Comparison of ENCODE assay signal across 8 cellular contexts in the genomic region with DNA sequence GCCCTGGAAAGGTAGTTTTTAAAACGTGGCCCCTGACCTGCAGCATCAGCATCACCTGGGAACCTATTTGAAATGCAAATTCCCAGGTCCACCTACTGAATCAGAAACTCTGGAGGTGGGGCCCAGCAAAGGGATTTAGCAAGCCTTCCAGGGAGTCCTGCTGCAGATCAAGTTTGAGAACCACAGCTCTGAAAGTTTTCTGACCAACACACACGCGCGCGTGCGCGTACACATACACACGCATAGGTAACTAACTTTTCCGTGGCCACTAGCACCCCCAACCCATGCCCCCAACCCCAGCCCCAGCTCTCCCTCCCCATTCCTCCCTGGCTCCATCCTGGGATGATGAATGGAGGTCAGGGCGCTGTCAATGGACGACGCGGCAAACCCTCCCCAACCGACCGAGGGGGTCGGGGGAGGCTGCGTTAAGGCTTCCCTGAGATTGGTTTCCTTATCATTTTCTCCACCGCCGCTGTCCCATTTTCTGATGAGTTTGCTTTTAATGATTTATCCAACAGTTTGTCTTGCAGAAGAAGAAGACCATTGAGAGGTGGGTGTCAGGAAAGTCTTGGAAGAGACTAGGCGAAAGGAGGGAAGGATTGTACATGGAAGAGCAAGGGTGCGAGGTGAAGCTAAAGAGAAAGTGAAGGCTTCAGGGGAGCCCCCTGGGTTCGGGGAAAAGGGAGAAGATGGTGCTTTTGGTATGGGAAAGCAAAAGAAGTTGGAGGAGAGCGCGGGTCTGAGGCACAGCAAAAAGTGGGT. TPM values are rescaled to one million over a fixed set of nuclear protein-coding genes. Genes with fewer than 3 reads are reported as not detected.
DNase-seq lines count a peak whose midpoint lies in the region; ATAC-seq and TF ChIP-seq lines count a peak whose summit lies in the region.

No MANE protein-coding gene starts in this region.

- H3K4me1 Mint-ChIP-seq in activated naive CD8-positive, alpha-beta T cell treated with anti-CD3 and anti-CD28 coated beads, Interleukin-2, amount 50 U/mL, for 24 hours, result peaks cover 9% of the 10 kb centered on the region

- DNase-seq in H7 (peak; percentile 70), iPS DF 6.9 (ENCODE audit: low read depth, low spot score) (no peak), skeletal muscle cell (ENCODE audit: low read depth) (no peak), GM20000 (ENCODE audit: low spot score) (no peak), OCI-M2 (lab: John Stamatoyannopoulos, UW; ENCODE audit: unreplicated experiment) (no peak), NCI-H2107 (lab: John Stamatoyannopoulos, UW) (no peak)
- DNase-seq in activated naive CD8-positive, alpha-beta T cell treated with anti-CD3 and anti-CD28 coated beads, Interleukin-2, amount 50 U/mL, for 24 hours, result no peak

- no peak overlapping the region for H3K27ac ChIP-seq in iPS DF 6.9 (ENCODE audit: low read length)

- H3K36me3 ChIP-seq in H7 (replicated peaks; ENCODE audit: control insufficient read depth, insufficient read depth, low read length), result no peaks in the 10 kb centered on the region
- no peaks in the 10 kb centered on the region for H3K36me3 ChIP-seq in iPS DF 6.9 (ENCODE audit: control insufficient read depth, insufficient read depth, low read length)

- peak overlapping the region; percentile 83 for H3K4me3 ChIP-seq in H7 (ENCODE audit: insufficient read depth, low read depth, low read length)
- peak overlapping the region; percentile 96; the same call in 1 of the 2 replicates for H3K4me3 ChIP-seq in iPS DF 6.9 (ENCODE audit: low read length)
- H3K4me3 ChIP-seq in skeletal muscle cell (ENCODE audit: low read depth, low read length), result peak overlapping the region; percentile 69

- ATAC-seq in activated naive CD8-positive, alpha-beta T cell treated with anti-CD3 and anti-CD28 coated beads, Interleukin-2, amount 50 U/mL, for 24 hours, result no peak
- ATAC-seq in HG03097 (IDR thresholded peaks at IDR 0.05; ENCODE audit: low FRiP score, unreplicated experiment), result no peak

- peaks cover 7% of the 10 kb centered on the region; the same call in 1 of the 2 replicates for H3K4me1 ChIP-seq in iPS DF 6.9 (ENCODE audit: control insufficient read depth, insufficient read depth, low read length)

- no peak for TF ChIP-seq CTCF in GM20000 (IDR thresholded peaks at IDR 0.05; ENCODE audit: extremely low read depth, missing control alignments)

- no peaks in the 10 kb centered on the region for H3K36me3 Mint-ChIP-seq in activated naive CD8-positive, alpha-beta T cell treated with anti-CD3 and anti-CD28 coated beads, Interleukin-2, amount 50 U/mL, for 24 hours (ENCODE audit: low read depth)

- no peaks in the 10 kb centered on the region for H3K9me3 Mint-ChIP-seq in activated naive CD8-positive, alpha-beta T cell treated with anti-CD3 and anti-CD28 coated beads, Interleukin-2, amount 50 U/mL, for 24 hours

- peak overlapping the region; percentile 72 for H3K4me3 Mint-ChIP-seq in activated naive CD8-positive, alpha-beta T cell treated with anti-CD3 and anti-CD28 coated beads, Interleukin-2, amount 50 U/mL, for 24 hours

- H3K27me3 Mint-ChIP-seq in activated naive CD8-positive, alpha-beta T cell treated with anti-CD3 and anti-CD28 coated beads, Interleukin-2, amount 50 U/mL, for 24 hours, result peaks cover 78% of the 10 kb centered on the region

- H3K9me3 ChIP-seq in iPS DF 6.9 (ENCODE audit: control insufficient read depth, insufficient read depth, low read length), result no peaks in the 10 kb centered on the region

- H3K27me3 ChIP-seq in H7 (ENCODE audit: control insufficient read depth, insufficient read depth, low read length), result peaks cover 30% of the 10 kb centered on the region
- peaks cover 12% of the 10 kb centered on the region for H3K27me3 ChIP-seq in iPS DF 6.9 (ENCODE audit: control insufficient read depth, insufficient read depth, low read length)

- WGBS in iPS DF 6.9 (ENCODE audit: insufficient coverage, insufficient read length), result no CpG with 5 or more reads among the region's 24 CpGs

- no peak overlapping the region for H3K27ac Mint-ChIP-seq in activated naive CD8-positive, alpha-beta T cell treated with anti-CD3 and anti-CD28 coated beads, Interleukin-2, amount 50 U/mL, for 24 hours

RNA-seq across cellular contexts. Expression of a gene that starts 0.6 kb away (rescaled TPM):
- total RNA-seq in H7 (2014; rRNA removed; shearing (Covaris generic)), result 2.8 and 3.0 TPM in 2 replicates
